Comparison of ENCODE assay signal across 26 cellular contexts in genomic region chr1:98897046-98897445, GRCh38.
"Had no signal": no experiment of that assay in that cellular context is flagged by ENCODE, and none has a peak within 500 bp of the region (broad histone marks: within the 10 kb centered on the region; RNA-seq: fewer than 3 reads in every experiment).

No MANE protein-coding gene starts in this region.

- H3K36me3 ChIP-seq: esophagus squamous epithelium, ovary, sigmoid colon, stomach, thyroid gland had no signal

- H3K4me1 ChIP-seq: esophagus squamous epithelium, psoas muscle, sigmoid colon, stomach, thyroid gland had no signal

- DNase-seq: effector memory CD8-positive, alpha-beta T cell; erythroblast; esophagus squamous epithelium; foreskin melanocyte; hypothalamus; immature natural killer cell; islet precursor cell; mesenchymal stem cell; mucosa of descending colon; naive B cell; occipital lobe; ovary; posterior cingulate gyrus; psoas muscle; right cardiac atrium; sigmoid colon; stimulated activated CD4-positive, alpha-beta T cell treated with anti-CD3 and anti-CD28 coated beads, Interleukin-2, amount 100 ng/mL, for 24 hours; stimulated activated CD4-positive, alpha-beta T cell treated with anti-CD3 and anti-CD28 coated beads, Interleukin-4, amount 100 ng/mL, for 24 hours; stimulated activated naive CD4-positive, alpha-beta T cell treated with Interleukin-2 at 50 U/mL for 16 hours; stomach; thyroid gland had no signal

- H3K4me3 ChIP-seq: coronary artery, esophagus squamous epithelium, lung, mucosa of descending colon, ovary, psoas muscle, sigmoid colon, stomach, thyroid gland had no signal

- H3K27me3 ChIP-seq: esophagus squamous epithelium, ovary, sigmoid colon, stomach, thyroid gland had no signal

- ATAC-seq: effector memory CD8-positive, alpha-beta T cell; left lobe of liver; mucosa of descending colon; natural killer cell treated with Interleukin-12 subunit alpha and Interleukin-12 subunit beta and Interleukin-15 and Interleukin-18, amount 100 ng/mL, for 72 hours; psoas muscle; right cardiac atrium; stimulated activated effector memory CD8-positive, alpha-beta T cell treated with anti-CD3 and anti-CD28 coated beads, Interleukin-12 subunit alpha, Interleukin-12 subunit beta, amount 100 ng/mL, for 72 hours had no signal

- H3K27ac ChIP-seq: coronary artery, esophagus squamous epithelium, ovary, psoas muscle, sigmoid colon, stomach, thyroid gland had no signal

- H3K9me3 ChIP-seq: esophagus squamous epithelium, mucosa of descending colon, ovary, psoas muscle, sigmoid colon, stomach, thyroid gland had no signal
